In genomic region chr3:59575113-59576001, GRCh38 we compare ENCODE assay signal across 8 cellular contexts.
DNase-seq lines count a peak whose midpoint lies in the region; ATAC-seq lines count a peak whose summit lies in the region.

No MANE protein-coding gene starts in this region.

- no peaks in the 10 kb centered on the region for H3K27me3 Mint-ChIP-seq in central memory CD8-positive, alpha-beta T cell

- DNase-seq in ACHN = peak; percentile 67
- DNase-seq in NCI-H226 = peak; percentile 54
- peak; percentile 78 for DNase-seq in activated CD4-positive, CD25-positive, alpha-beta regulatory T cell treated with anti-CD3 and anti-CD28 coated beads, Interleukin-2, amount 50 U/mL, for 16 hours (ENCODE audit: low read depth, low spot score)
- peak; percentile 73 to 83 for DNase-seq in central memory CD8-positive, alpha-beta T cell (ENCODE audit: low spot score in 2 of 2)
- peak; percentile 77 for DNase-seq in kidney tubule cell (ENCODE audit: low spot score)
- peak; percentile 86 to 89 for DNase-seq in stimulated activated CD4-positive, alpha-beta T cell treated with anti-CD3 and anti-CD28 coated beads, Interleukin-2, amount 100 ng/mL, for 48 hours

- ATAC-seq in GM18858 (IDR thresholded peaks at IDR 0.05; ENCODE audit: unreplicated experiment) (peak; percentile 91), HG03135 (IDR thresholded peaks at IDR 0.05; ENCODE audit: unreplicated experiment) (peak; percentile 70)
- peak; percentile 73 for ATAC-seq in central memory CD8-positive, alpha-beta T cell (replicated peaks; ENCODE audit: extremely low read depth, poor library complexity, severe bottlenecking)

- no peaks in the 10 kb centered on the region for H3K9me3 Mint-ChIP-seq in central memory CD8-positive, alpha-beta T cell

- in situ Hi-C loops in ACHN (cut with HindIII; ENCODE audit: low pct_ligation_motif_present, low pct_unique_long_range_greater_than_20kb, low sequenced_read_pairs) = no loop called here

- H3K4me1 Mint-ChIP-seq in central memory CD8-positive, alpha-beta T cell = no peaks in the 10 kb centered on the region

- H3K36me3 Mint-ChIP-seq in central memory CD8-positive, alpha-beta T cell (ENCODE audit: insufficient read depth) = no peaks in the 10 kb centered on the region

- H3K27ac Mint-ChIP-seq in central memory CD8-positive, alpha-beta T cell (ENCODE audit: low read depth) = no peak overlapping the region

- no peak overlapping the region for H3K4me3 Mint-ChIP-seq in central memory CD8-positive, alpha-beta T cell

Comparison
In these comparisons a context has a peak if more than half of its experiments do, and no peak if none do; other contexts are left out.
1. Peak in every context shown above with its lines: DNase-seq and ATAC-seq.